Comparison of ENCODE assay signal across 11 cellular contexts in genomic region chr13:32264407-32264806, GRCh38. TPM values are rescaled to one million over a fixed set of nuclear protein-coding genes. Genes with fewer than 3 reads are reported as not detected.
DNase-seq lines count a peak whose midpoint lies in the region; ATAC-seq and FAIRE-seq lines count a peak whose summit lies in the region.
"Had no signal": no experiment of that assay in that cellular context is flagged by ENCODE, and none has a peak within 500 bp of the region (broad histone marks: within the 10 kb centered on the region; RNA-seq: fewer than 3 reads in every experiment).

No MANE protein-coding gene starts in this region.

- DNase-seq in ELR (ENCODE audit: low read depth): peak; percentile 27
- peak; percentile 32 for DNase-seq in astrocyte of the hippocampus (ENCODE audit: low read depth, low spot score)
- peak; percentile 74 for DNase-seq in Right ventricle myocardium inferior (ENCODE audit: missing footprints)
- peak; percentile 92 for DNase-seq in pulmonary artery endothelial cell (ENCODE audit: low read depth, low spot score)
- DNase-seq in NK-92 treated with Interleukin-12 subunit alpha and Interleukin-12 subunit beta, amount 100 ng/mL, for 24 hours (lab: John Stamatoyannopoulos, UW): no peak
- no peak for DNase-seq in HTR-8/SVneo (ENCODE audit: insufficient read length, low spot score)
- DNase-seq: glutamatergic neuron, NCI-H187 treated with DMSO at 0.1 percent for 48 hours had no signal

- FAIRE-seq in HTR-8/SVneo (lab: Jason Lieb, UNC): no peak
- FAIRE-seq: G401.6 had no signal

- ATAC-seq in Right ventricle myocardium inferior: peak; percentile 24
- no peak for ATAC-seq in HG02571 (IDR thresholded peaks at IDR 0.05; ENCODE audit: unreplicated experiment)
- ATAC-seq in GM19455 (IDR thresholded peaks at IDR 0.05; ENCODE audit: unreplicated experiment): no peak

- intact Hi-C loops in Right ventricle myocardium inferior (cut with DNase I): no loop called here

RNA-seq across cellular contexts. Expression of gene ZAR1L, which starts 50.8 kb away (rescaled TPM):
- total RNA-seq in Right ventricle myocardium inferior: not detected
- total RNA-seq in pulmonary artery endothelial cell: not detected in 2 replicates

RNA-seq across cellular contexts. Expression of gene BRCA2, which starts 50.9 kb away (rescaled TPM):
- 0.87 TPM for total RNA-seq in Right ventricle myocardium inferior
- total RNA-seq in pulmonary artery endothelial cell: 7.0 and 10.6 TPM in 2 replicates

Comparison
In these comparisons a context has a peak if more than half of its experiments do, and no peak if none do; other contexts are left out.
1. DNase-seq: peak in ELR (single experiment), astrocyte of the hippocampus (single experiment), Right ventricle myocardium inferior (single experiment) and pulmonary artery endothelial cell (single experiment); none in NK-92 treated with Interleukin-12 subunit alpha and Interleukin-12 subunit beta, amount 100 ng/mL, for 24 hours (single experiment) and HTR-8/SVneo (single experiment).